In the genomic region with DNA sequence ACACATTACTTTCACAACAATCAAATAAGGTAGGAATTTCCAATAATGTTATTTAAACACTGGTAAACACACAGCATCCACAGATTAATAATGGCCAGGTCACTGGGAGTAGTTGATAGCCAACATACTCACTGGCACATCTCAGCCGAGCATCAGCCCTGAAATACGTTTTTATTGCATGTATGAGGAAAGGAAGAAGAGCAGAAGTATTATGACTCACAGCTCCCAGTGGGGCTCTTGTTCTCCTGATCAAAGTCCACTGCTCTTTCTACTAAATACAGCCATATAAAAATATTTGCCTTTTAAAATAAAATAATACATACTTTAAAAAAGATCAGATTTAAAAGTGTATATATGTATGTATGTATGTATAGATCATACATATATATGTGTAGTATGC, we compare ENCODE assay signal across 31 cellular contexts.
"Had no signal": no experiment of that assay in that cellular context is flagged by ENCODE, and none has a peak within 500 bp of the region (broad histone marks: within the 10 kb centered on the region; RNA-seq: fewer than 3 reads in every experiment).

No MANE protein-coding gene starts in this region.

- H3K4me3 ChIP-seq: esophagus squamous epithelium, gastrocnemius medialis, psoas muscle, sigmoid colon, stomach, thyroid gland, upper lobe of left lung, vagina had no signal

- ATAC-seq: activated naive CD8-positive, alpha-beta T cell treated with anti-CD3 and anti-CD28 coated beads, Interleukin-2, amount 50 U/mL, for 24 hours; activated T-cell treated with anti-CD3 and anti-CD28 coated beads, Interleukin-2, amount 50 U/mL, for 4 hours; activated T-helper 17 cell treated with anti-CD3 and anti-CD28 coated beads, Interleukin-2, amount 50 U/mL, for 72 hours; gastrocnemius medialis; left cardiac atrium; naive thymus-derived CD8-positive, alpha-beta T cell; psoas muscle; stimulated activated naive B cell treated with anti-CD40 and anti-IgM and Interleukin-4, amounts not matched to agents 10 μg/mL and 1 μg/mL and 100 μg/mL, for 72 hours had no signal

- H3K36me3 Mint-ChIP-seq: activated naive CD4-positive, alpha-beta T cell treated with anti-CD3 and anti-CD28 coated beads, Interleukin-2, amount 50 U/mL, for 24 hours; memory B cell; naive thymus-derived CD8-positive, alpha-beta T cell; stimulated activated naive B cell treated with anti-CD40 and anti-IgM and Interleukin-4, amounts not matched to agents 10 μg/mL and 1 μg/mL and 100 μg/mL, for 72 hours had no signal

- H3K27me3 Mint-ChIP-seq: activated CD4-positive, alpha-beta memory T cell treated with anti-CD3 and anti-CD28 coated beads, Interleukin-2, amount 10 ng/mL, durations not matched to agents 7 days and 5 days; activated CD4-positive, alpha-beta T cell treated with anti-CD3 and anti-CD28 coated beads, Interleukin-2, amount 10 ng/mL, durations not matched to agents 7 days and 5 days; activated naive CD4-positive, alpha-beta T cell treated with anti-CD3 and anti-CD28 coated beads, Interleukin-2, amount 50 U/mL, for 24 hours; activated naive CD8-positive, alpha-beta T cell treated with anti-CD3 and anti-CD28 coated beads, Interleukin-2, amount 50 U/mL, for 24 hours; activated T-helper 17 cell treated with anti-CD3 and anti-CD28 coated beads, Interleukin-2, amount 50 U/mL, for 72 hours; memory B cell; stimulated activated naive B cell treated with anti-CD40 and anti-IgM and Interleukin-4, amounts not matched to agents 10 μg/mL and 1 μg/mL and 100 μg/mL, for 72 hours had no signal

- H3K27ac ChIP-seq: esophagus squamous epithelium, gastrocnemius medialis, parathyroid adenoma, psoas muscle, sigmoid colon, stomach, thyroid gland, upper lobe of left lung, vagina had no signal

- DNase-seq: activated CD4-positive, alpha-beta memory T cell treated with anti-CD3 and anti-CD28 coated beads, Interleukin-2, amount 10 ng/mL, durations not matched to agents 7 days and 5 days; activated CD4-positive, alpha-beta T cell treated with anti-CD3 and anti-CD28 coated beads for 1 hour; activated CD4-positive, alpha-beta T cell treated with anti-CD3 and anti-CD28 coated beads, Interleukin-2, amount 10 ng/mL, durations not matched to agents 7 days and 5 days; activated gamma-delta T cell treated with Interleukin-2 at 50 U/mL for 16 hours; activated naive CD8-positive, alpha-beta T cell treated with anti-CD3 and anti-CD28 coated beads, Interleukin-2, amount 50 U/mL, for 24 hours; activated T-cell treated with anti-CD3 and anti-CD28 coated beads, Interleukin-2, amount 50 U/mL, for 4 hours; amygdala; caudate nucleus; endodermal cell; esophagus squamous epithelium; gastrocnemius medialis; glutamatergic neuron; left cardiac atrium; midbrain; naive thymus-derived CD8-positive, alpha-beta T cell; occipital lobe; psoas muscle; sigmoid colon; stimulated activated CD4-positive, alpha-beta T cell treated with anti-CD3 and anti-CD28 coated beads, Interleukin-15, amount 100 ng/mL, for 24 hours; stimulated activated CD4-positive, alpha-beta T cell treated with anti-CD3 and anti-CD28 coated beads, Interleukin-2, amount 100 ng/mL, for 24 hours; stimulated activated naive B cell treated with anti-CD40 and anti-IgM and Interleukin-4, amounts not matched to agents 10 μg/mL and 1 μg/mL and 100 μg/mL, for 72 hours; stomach; T1000; thyroid gland; upper lobe of left lung had no signal

- H3K4me3 Mint-ChIP-seq: activated CD4-positive, alpha-beta memory T cell treated with anti-CD3 and anti-CD28 coated beads, Interleukin-2, amount 10 ng/mL, durations not matched to agents 7 days and 5 days; activated CD4-positive, alpha-beta T cell treated with anti-CD3 and anti-CD28 coated beads, Interleukin-2, amount 10 ng/mL, durations not matched to agents 7 days and 5 days; activated naive CD4-positive, alpha-beta T cell treated with anti-CD3 and anti-CD28 coated beads, Interleukin-2, amount 50 U/mL, for 24 hours; activated naive CD8-positive, alpha-beta T cell treated with anti-CD3 and anti-CD28 coated beads, Interleukin-2, amount 50 U/mL, for 24 hours; activated T-cell treated with anti-CD3 and anti-CD28 coated beads, Interleukin-2, amount 50 U/mL, for 4 hours; activated T-helper 17 cell treated with anti-CD3 and anti-CD28 coated beads, Interleukin-2, amount 50 U/mL, for 72 hours; endodermal cell; memory B cell; naive thymus-derived CD8-positive, alpha-beta T cell; neural crest cell; stimulated activated naive B cell treated with anti-CD40 and anti-IgM and Interleukin-4, amounts not matched to agents 10 μg/mL and 1 μg/mL and 100 μg/mL, for 72 hours had no signal

- H3K36me3 ChIP-seq: esophagus squamous epithelium, gastrocnemius medialis, sigmoid colon, stomach, thyroid gland, upper lobe of left lung, vagina had no signal

- H3K4me1 Mint-ChIP-seq: activated CD4-positive, alpha-beta memory T cell treated with anti-CD3 and anti-CD28 coated beads, Interleukin-2, amount 10 ng/mL, durations not matched to agents 7 days and 5 days; activated CD4-positive, alpha-beta T cell treated with anti-CD3 and anti-CD28 coated beads, Interleukin-2, amount 10 ng/mL, durations not matched to agents 7 days and 5 days; activated naive CD4-positive, alpha-beta T cell treated with anti-CD3 and anti-CD28 coated beads, Interleukin-2, amount 50 U/mL, for 24 hours; activated naive CD8-positive, alpha-beta T cell treated with anti-CD3 and anti-CD28 coated beads, Interleukin-2, amount 50 U/mL, for 24 hours; activated T-helper 17 cell treated with anti-CD3 and anti-CD28 coated beads, Interleukin-2, amount 50 U/mL, for 72 hours; memory B cell; naive thymus-derived CD8-positive, alpha-beta T cell; neural crest cell; stimulated activated naive B cell treated with anti-CD40 and anti-IgM and Interleukin-4, amounts not matched to agents 10 μg/mL and 1 μg/mL and 100 μg/mL, for 72 hours had no signal

- H3K9me3 Mint-ChIP-seq: activated CD4-positive, alpha-beta memory T cell treated with anti-CD3 and anti-CD28 coated beads, Interleukin-2, amount 10 ng/mL, durations not matched to agents 7 days and 5 days; activated CD4-positive, alpha-beta T cell treated with anti-CD3 and anti-CD28 coated beads, Interleukin-2, amount 10 ng/mL, durations not matched to agents 7 days and 5 days; activated naive CD8-positive, alpha-beta T cell treated with anti-CD3 and anti-CD28 coated beads, Interleukin-2, amount 50 U/mL, for 24 hours; endodermal cell had no signal

- H3K27ac Mint-ChIP-seq: activated CD4-positive, alpha-beta memory T cell treated with anti-CD3 and anti-CD28 coated beads, Interleukin-2, amount 10 ng/mL, durations not matched to agents 7 days and 5 days; activated CD4-positive, alpha-beta T cell treated with anti-CD3 and anti-CD28 coated beads, Interleukin-2, amount 10 ng/mL, durations not matched to agents 7 days and 5 days; activated naive CD4-positive, alpha-beta T cell treated with anti-CD3 and anti-CD28 coated beads, Interleukin-2, amount 50 U/mL, for 24 hours; activated naive CD8-positive, alpha-beta T cell treated with anti-CD3 and anti-CD28 coated beads, Interleukin-2, amount 50 U/mL, for 24 hours; activated T-helper 17 cell treated with anti-CD3 and anti-CD28 coated beads, Interleukin-2, amount 50 U/mL, for 72 hours; endodermal cell; memory B cell; naive thymus-derived CD8-positive, alpha-beta T cell; stimulated activated naive B cell treated with anti-CD40 and anti-IgM and Interleukin-4, amounts not matched to agents 10 μg/mL and 1 μg/mL and 100 μg/mL, for 72 hours had no signal

- H3K27me3 ChIP-seq: esophagus squamous epithelium, gastrocnemius medialis, sigmoid colon, stomach, thyroid gland, upper lobe of left lung, vagina had no signal

- H3K4me1 ChIP-seq: esophagus squamous epithelium, gastrocnemius medialis, parathyroid adenoma, psoas muscle, sigmoid colon, stomach, thyroid gland, upper lobe of left lung, vagina had no signal

- H3K9me3 ChIP-seq: esophagus squamous epithelium, gastrocnemius medialis, psoas muscle, sigmoid colon, stomach, thyroid gland, upper lobe of left lung, vagina had no signal
